ENCODE assay signal across 27 cellular contexts in the genomic region with DNA sequence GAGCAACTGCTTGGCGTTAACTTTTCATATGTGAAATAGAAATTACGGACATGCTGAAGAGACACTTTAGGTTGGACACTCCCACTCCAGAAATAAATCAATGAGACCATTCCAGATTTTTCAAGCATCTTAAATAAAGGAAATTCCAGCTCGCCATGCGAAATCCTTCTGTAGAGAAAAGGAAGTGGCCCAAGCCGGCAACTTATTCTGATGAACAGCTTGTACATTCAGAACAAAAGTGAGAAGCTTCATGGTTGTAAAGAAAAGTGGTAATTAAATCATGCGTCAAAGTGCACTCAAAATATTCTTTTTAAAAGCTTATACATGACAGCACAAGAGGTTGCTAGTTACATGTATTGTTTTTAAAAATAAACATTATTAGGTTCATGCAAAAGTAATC.
DNase-seq lines count a peak whose midpoint lies in the region; ATAC-seq and TF ChIP-seq lines count a peak whose summit lies in the region.
"Had no signal": no experiment of that assay in that cellular context is flagged by ENCODE, and none has a peak within 500 bp of the region (broad histone marks: within the 10 kb centered on the region; RNA-seq: fewer than 3 reads in every experiment).

No MANE protein-coding gene starts in this region.

- H3K9ac ChIP-seq in OCI-LY3 (ENCODE audit: low read length) = no peak overlapping the region

- H3K4me1 Mint-ChIP-seq in activated T-cell treated with anti-CD3 and anti-CD28 coated beads, Interleukin-2, amount 50 U/mL, for 72 hours (ENCODE audit: low read depth) = peaks cover 65% of the 10 kb centered on the region
- H3K4me1 Mint-ChIP-seq in immature natural killer cell = peaks cover 83 to 95% of the 10 kb centered on the region in 2 donors

- H3K27me3 Mint-ChIP-seq in activated T-cell treated with anti-CD3 and anti-CD28 coated beads, Interleukin-2, amount 50 U/mL, for 72 hours (ENCODE audit: low read depth) = peaks cover 18% of the 10 kb centered on the region
- peaks cover under 1 to 5% (median 5%) of the 10 kb centered on the region in 3 donors for H3K27me3 Mint-ChIP-seq in immature natural killer cell (ENCODE audit: low read depth in 3 of 3)

- peak overlapping the region; percentile 92 for H3K27ac Mint-ChIP-seq in activated T-cell treated with anti-CD3 and anti-CD28 coated beads, Interleukin-2, amount 50 U/mL, for 72 hours
- H3K27ac Mint-ChIP-seq in immature natural killer cell = peak overlapping the region in 5 of 6 donors; percentile 85 to 94 (median 92)
- H3K27ac Mint-ChIP-seq: activated naive CD4-positive, alpha-beta T cell treated with anti-CD3 and anti-CD28 coated beads for 36 hours; HFFc6; nephron progenitor cell; type B pancreatic cell had no signal

- no peak overlapping the region for H2AFZ ChIP-seq in OCI-LY3 (ENCODE audit: low read depth, low read length)

- peak overlapping the region in 1 of 2 donors; percentile 87 for H3K4me3 Mint-ChIP-seq in activated T-cell treated with anti-CD3 and anti-CD28 coated beads, Interleukin-2, amount 50 U/mL, for 72 hours
- H3K4me3 Mint-ChIP-seq in immature natural killer cell = peak overlapping the region in 1 of 5 donors; percentile 77
- H3K4me3 Mint-ChIP-seq: activated CD8-positive, alpha-beta T cell treated with anti-CD3 and anti-CD28 coated beads, Interleukin-2, amount 10 ng/mL, durations not matched to agents 7 days and 5 days; activated naive CD4-positive, alpha-beta T cell treated with anti-CD3 and anti-CD28 coated beads for 36 hours; HFFc6; nephron progenitor cell; type B pancreatic cell had no signal

- intact Hi-C loops in psoas muscle (cut with DNase I) = no loop called here

- H3K4me3 ChIP-seq in DOHH2 (ENCODE audit: low read length) (peak overlapping the region; percentile 8; the same call in 1 of the 2 replicates), OCI-LY3 (ENCODE audit: low read length) (no peak overlapping the region; the same call in 1 of the 2 replicates), psoas muscle (no peak overlapping the region)
- H3K4me3 ChIP-seq: A549, breast epithelium, pancreas, SJSA1 had no signal

- no peak for ATAC-seq in activated T-cell treated with anti-CD3 and anti-CD28 coated beads, Interleukin-2, amount 50 U/mL, for 72 hours (replicated peaks in 1 of 2)
- ATAC-seq in psoas muscle = no peak
- ATAC-seq: A549; activated CD8-positive, alpha-beta T cell treated with anti-CD3 and anti-CD28 coated beads, Interleukin-2, amount 10 ng/mL, durations not matched to agents 7 days and 5 days; HepG2; pancreas; right cardiac atrium had no signal

- peaks cover 0 to 5% of the 10 kb centered on the region in 2 donors for H3K36me3 Mint-ChIP-seq in activated T-cell treated with anti-CD3 and anti-CD28 coated beads, Interleukin-2, amount 50 U/mL, for 72 hours (ENCODE audit: insufficient read depth in 2 of 2)
- H3K36me3 Mint-ChIP-seq in immature natural killer cell = no peaks in the 10 kb centered on the region
- H3K36me3 Mint-ChIP-seq: type B pancreatic cell had no signal

- H3K36me3 ChIP-seq in DOHH2 (ENCODE audit: control insufficient read depth, low read length) (peaks cover 4% of the 10 kb centered on the region; the same call in 1 of the 2 replicates), OCI-LY3 (replicated peaks; ENCODE audit: low read depth, low read length) (no peaks in the 10 kb centered on the region), psoas muscle (ENCODE audit: insufficient read depth in 1 of 2, low read depth in 1 of 2) (no peaks in the 10 kb centered on the region)
- H3K36me3 ChIP-seq: breast epithelium, pancreas, SJSA1 had no signal

- TF ChIP-seq CTCF in DOHH2 (IDR thresholded peaks at IDR 0.05; ENCODE audit: low read depth, low read length, poor library complexity, severe bottlenecking) (no peak), OCI-LY3 (IDR thresholded peaks at IDR 0.05; ENCODE audit: low read depth, low read length) (no peak), psoas muscle (IDR thresholded peaks at IDR 0.05) (no peak)

- H3K9me2 ChIP-seq in DOHH2 (replicated peaks; ENCODE audit: control insufficient read depth, low read length) = no peaks in the 10 kb centered on the region

- H3K4me1 ChIP-seq in DOHH2 (ENCODE audit: control insufficient read depth, low read length) (peaks cover 97% of the 10 kb centered on the region), OCI-LY3 (ENCODE audit: low read length) (peaks cover 16% of the 10 kb centered on the region), psoas muscle (no peaks in the 10 kb centered on the region)
- H3K4me1 ChIP-seq: breast epithelium, Caco-2, pancreas had no signal

- H3K79me2 ChIP-seq in DOHH2 (ENCODE audit: control insufficient read depth, low read length) = no peaks in the 10 kb centered on the region
- H3K79me2 ChIP-seq in OCI-LY3 (ENCODE audit: low read length) = no peaks in the 10 kb centered on the region

- no peaks in the 10 kb centered on the region for H4K20me1 ChIP-seq in DOHH2 (ENCODE audit: control insufficient read depth, insufficient read depth, low read depth, low read length)
- no peaks in the 10 kb centered on the region for H4K20me1 ChIP-seq in OCI-LY3 (ENCODE audit: insufficient read depth, low read length)

- H3K27ac ChIP-seq in DOHH2 (ENCODE audit: low read depth, low read length) (peak overlapping the region; percentile 66; the same call in 1 of the 2 replicates), OCI-LY3 (ENCODE audit: low read length) (no peak overlapping the region), psoas muscle (no peak overlapping the region)
- H3K27ac ChIP-seq: A549, breast epithelium, epithelial cell of prostate, pancreas, SJSA1 had no signal

- no peaks in the 10 kb centered on the region for H3K9me3 ChIP-seq in DOHH2 (ENCODE audit: control insufficient read depth, insufficient read depth, low read length)
- no peaks in the 10 kb centered on the region for H3K9me3 ChIP-seq in OCI-LY3 (ENCODE audit: insufficient read depth, low read length)
- H3K9me3 ChIP-seq in psoas muscle = no peaks in the 10 kb centered on the region
- H3K9me3 ChIP-seq: A549, breast epithelium, Caco-2, pancreas, SJSA1 had no signal

- peaks cover 36% of the 10 kb centered on the region for H3F3A ChIP-seq in DOHH2 (ENCODE audit: control insufficient read depth, insufficient read depth)

- 40 to 60% (median 49%) methylated on average over 6 of the region's 6 CpGs for WGBS in psoas muscle, 3 donors

- H3K27me3 ChIP-seq in DOHH2 (ENCODE audit: control insufficient read depth, low read length) (no peaks in the 10 kb centered on the region), OCI-LY3 (ENCODE audit: low read depth, low read length) (peaks cover 49% of the 10 kb centered on the region), psoas muscle (ENCODE audit: insufficient read depth in 3 of 3, low read length in 2 of 3) (no peaks in the 10 kb centered on the region)
- H3K27me3 ChIP-seq: breast epithelium, pancreas, SJSA1 had no signal

- H3K4me2 ChIP-seq in DOHH2 (ENCODE audit: low read length) (peak overlapping the region; percentile 67), OCI-LY3 (ENCODE audit: low read length) (peak overlapping the region; percentile 40)
- H3K4me2 ChIP-seq: A549 had no signal

- no peaks in the 10 kb centered on the region for H3K9me3 Mint-ChIP-seq in activated T-cell treated with anti-CD3 and anti-CD28 coated beads, Interleukin-2, amount 50 U/mL, for 72 hours
- H3K9me3 Mint-ChIP-seq in immature natural killer cell = no peaks in the 10 kb centered on the region
- H3K9me3 Mint-ChIP-seq: activated naive CD4-positive, alpha-beta T cell treated with anti-CD3 and anti-CD28 coated beads for 36 hours; HFFc6; nephron progenitor cell had no signal

- no peak for DNase-seq in activated T-cell treated with anti-CD3 and anti-CD28 coated beads, Interleukin-2, amount 50 U/mL, for 72 hours
- no peak for DNase-seq in activated T-cell treated with anti-CD3 and anti-CD28 coated beads, Interleukin-2, amount 50 U/mL, for 1 hour
- DNase-seq in immature natural killer cell (no peak), psoas muscle (no peak), NCI-H2227 treated with DMSO at 0.1 percent for 48 hours (lab: John Stamatoyannopoulos, UW) (no peak), SW 1271 (lab: John Stamatoyannopoulos, UW) (no peak)
- DNase-seq: activated CD8-positive, alpha-beta T cell treated with anti-CD3 and anti-CD28 coated beads, Interleukin-2, amount 10 ng/mL, durations not matched to agents 7 days and 5 days; activated naive CD4-positive, alpha-beta T cell treated with anti-CD3 and anti-CD28 coated beads for 36 hours; Caco-2; DMS79 treated with DMSO at 0.1 percent for 48 hours; effector CD4-positive, alpha-beta T cell; GOT3; HFFc6; NCI-H524 treated with DMSO at 0.1 percent for 48 hours; nephron progenitor cell; pancreas; right cardiac atrium; stimulated activated CD4-positive, alpha-beta T cell treated with anti-CD3 and anti-CD28 coated beads, Interleukin-2, amount 100 ng/mL, for 48 hours; substantia nigra had no signal
